ENCODE assay signal across 30 cellular contexts in the genomic region with DNA sequence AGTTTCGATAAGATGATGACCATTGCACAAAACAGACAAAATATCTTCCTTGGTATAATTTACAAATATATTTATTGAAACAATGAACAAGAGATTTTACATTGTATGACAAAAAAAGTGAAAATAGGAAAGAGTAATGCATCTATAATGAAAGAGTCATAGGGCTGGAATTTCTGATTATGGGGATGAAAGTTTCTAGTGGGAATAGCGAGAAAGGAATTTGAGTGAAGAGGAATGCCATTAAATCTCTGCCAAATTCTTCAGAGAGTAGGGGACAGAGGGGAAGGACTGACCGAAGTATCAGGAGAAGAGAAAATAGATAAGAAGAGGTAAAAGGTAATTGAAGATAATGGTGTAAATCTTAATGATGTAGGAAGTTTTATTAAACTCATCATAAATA.
DNase-seq lines count a peak whose midpoint lies in the region; ATAC-seq and TF ChIP-seq lines count a peak whose summit lies in the region.
"Had no signal": no experiment of that assay in that cellular context is flagged by ENCODE, and none has a peak within 500 bp of the region (broad histone marks: within the 10 kb centered on the region; RNA-seq: fewer than 3 reads in every experiment).

No MANE protein-coding gene starts in this region.

- H4K5ac ChIP-seq in mesendoderm (ENCODE audit: low read length): no peak overlapping the region

- no peak for ATAC-seq in HG02571 (IDR thresholded peaks at IDR 0.05; ENCODE audit: unreplicated experiment)
- ATAC-seq: HepG2; left ventricle myocardium superior; natural killer cell treated with Interleukin-12 subunit alpha and Interleukin-12 subunit beta and Interleukin-15 and Interleukin-18, amount 100 ng/mL, for 72 hours; right cardiac atrium; Right ventricle myocardium inferior; stimulated activated naive B cell treated with anti-CD40 and anti-IgM and Interleukin-4, amounts not matched to agents 10 μg/mL and 1 μg/mL and 100 μg/mL, for 72 hours had no signal

- no peak overlapping the region for H4K8ac ChIP-seq in mesendoderm (ENCODE audit: low read depth, low read length)

- DNase-seq in AG10803 (ENCODE audit: low read depth): peak; percentile 58
- peak; percentile 5 for DNase-seq in HT1080 (ENCODE audit: low read depth)
- peak; percentile 47 for DNase-seq in astrocyte of the spinal cord (ENCODE audit: low read depth, low spot score)
- DNase-seq in mesendoderm: peak; percentile 31
- DNase-seq in NCI-H2029 treated with DMSO at 0.1 percent for 48 hours (lab: John Stamatoyannopoulos, UW): no peak
- DNase-seq in A673 (ENCODE audit: low spot score): no peak
- no peak for DNase-seq in lower leg skin (ENCODE audit: low spot score in 2 of 2)
- DNase-seq: ACHN; activated CD4-positive, alpha-beta T cell treated with anti-CD3 and anti-CD28 coated beads, Interleukin-2, amount 50 U/mL, for 4 hours; activated CD4-positive, CD25-positive, alpha-beta regulatory T cell; activated CD8-positive, alpha-beta memory T cell treated with anti-CD3 and anti-CD28 coated beads, Interleukin-2, amount 50 U/mL, for 4 hours; aorta; foreskin melanocyte; GOT3; immature natural killer cell; left ventricle myocardium superior; NCI-H1092; NCI-H2081; right cardiac atrium; stimulated activated CD4-positive, alpha-beta T cell treated with anti-CD3 and anti-CD28 coated beads, Interleukin-4, amount 100 ng/mL, for 24 hours; stimulated activated naive B cell treated with anti-CD40 and anti-IgM and Interleukin-4, amounts not matched to agents 10 μg/mL and 1 μg/mL and 100 μg/mL, for 72 hours; SW 1271; T1000 had no signal

- no peak overlapping the region for H3K4me3 ChIP-seq in AG10803 (ENCODE audit: low read length)
- no peak overlapping the region for H3K4me3 ChIP-seq in astrocyte of the spinal cord (ENCODE audit: low read depth, low read length)
- no peak overlapping the region for H3K4me3 ChIP-seq in mesendoderm (ENCODE audit: low read length)
- H3K4me3 ChIP-seq in A673 (ENCODE audit: low read depth, low read length, poor library complexity, severe bottlenecking): no peak overlapping the region
- no peak overlapping the region for H3K4me3 ChIP-seq in lower leg skin (ENCODE audit: low read depth, poor library complexity, severe bottlenecking)
- H3K4me3 ChIP-seq: hepatocyte, vagina had no signal

- in situ Hi-C loops in astrocyte of the spinal cord (cut with HindIII; ENCODE audit: low sequenced_read_pairs): no loop called here

- no CpG with 5 or more reads among the region's 3 CpGs for WGBS in mesendoderm (ENCODE audit: extremely low coverage, insufficient coverage, low lambda C conversion rate)
- WGBS in lower leg skin, 2 donors: 74 to 76% methylated on average over 3 of the region's 3 CpGs

- H3K4me1 ChIP-seq in mesendoderm (ENCODE audit: control insufficient read depth, low read depth, low read length) (no peaks in the 10 kb centered on the region), A673 (ENCODE audit: insufficient read depth, low read length, poor library complexity, severe bottlenecking) (no peaks in the 10 kb centered on the region)
- H3K4me1 ChIP-seq: parathyroid adenoma, vagina had no signal

- H3K4me2 ChIP-seq in mesendoderm (ENCODE audit: low read length): no peak overlapping the region
- H3K4me2 ChIP-seq: hepatocyte had no signal

- H3K79me2 ChIP-seq in mesendoderm (ENCODE audit: control insufficient read depth, insufficient read depth, low read length): no peaks in the 10 kb centered on the region
- H3K79me2 ChIP-seq: hepatocyte, parathyroid adenoma had no signal

- no peak overlapping the region for H2BK15ac ChIP-seq in mesendoderm (replicated peaks; ENCODE audit: low read depth)

- H3K9ac ChIP-seq in mesendoderm (ENCODE audit: low read length): no peak overlapping the region
- H3K9ac ChIP-seq: parathyroid adenoma had no signal

- no peak overlapping the region for H3K23ac ChIP-seq in mesendoderm (ENCODE audit: low read length)

- H3K27ac ChIP-seq in mesendoderm (ENCODE audit: low read depth, low read length) (no peak overlapping the region), A673 (ENCODE audit: low read depth, low read length, poor library complexity, severe bottlenecking) (no peak overlapping the region)
- H3K27ac ChIP-seq: hepatocyte, parathyroid adenoma, vagina had no signal

- no peak overlapping the region for H2BK120ac ChIP-seq in mesendoderm (ENCODE audit: low read depth, low read length)

- POLR2A ChIA-PET in A673 (lab: Charles Lee; ENCODE audit: low non-redundant PET): no interaction called here

- H3K36me3 ChIP-seq in mesendoderm (ENCODE audit: control insufficient read depth, insufficient read depth, low read length) (no peaks in the 10 kb centered on the region), A673 (ENCODE audit: insufficient read depth, low read length, poor library complexity, severe bottlenecking) (no peaks in the 10 kb centered on the region)
- H3K36me3 ChIP-seq: vagina had no signal

- intact Hi-C loops in A673 (cut with micrococcal nuclease; ENCODE audit: unreplicated experiment): no loop called here
- intact Hi-C loops in lower leg skin (cut with DNase I; ENCODE audit: low total_unique reads): no loop called here

- H2AK5ac ChIP-seq in mesendoderm (ENCODE audit: low read length): no peak overlapping the region

- no peak overlapping the region for H2BK5ac ChIP-seq in mesendoderm (ENCODE audit: low read length)

- BruUV-seq in A673 (replicated peaks; lab: Mats Ljungman, UMichigan): no TSS peak

- TF ChIP-seq POLR2A in lower leg skin (IDR thresholded peaks at IDR 0.05): no peak

- no peak overlapping the region for H3K18ac ChIP-seq in mesendoderm (ENCODE audit: low read length)

- H3K27me3 ChIP-seq in mesendoderm (ENCODE audit: insufficient read depth, low read length, poor library complexity) (no peaks in the 10 kb centered on the region), A673 (replicated peaks; ENCODE audit: insufficient read depth, low read depth, low read length, poor library complexity) (no peaks in the 10 kb centered on the region)
- H3K27me3 ChIP-seq: hepatocyte, vagina had no signal

- no peaks in the 10 kb centered on the region for H3K79me1 ChIP-seq in mesendoderm (ENCODE audit: low read length)

- no peak overlapping the region for H3K4ac ChIP-seq in mesendoderm (ENCODE audit: low read depth, low read length)

- TF ChIP-seq CTCF in AG10803 (conservative IDR thresholded peaks at IDR 0.05; ENCODE audit: low read length) (no peak), astrocyte of the spinal cord (IDR thresholded peaks at IDR 0.05; ENCODE audit: low read depth, low read length) (no peak), A673 (conservative IDR thresholded peaks at IDR 0.05; ENCODE audit: low read depth, low read length) (no peak), lower leg skin (IDR thresholded peaks at IDR 0.05) (no peak)

- CTCF ChIA-PET in A673 (lab: Charles Lee): no interaction called here

- no peaks in the 10 kb centered on the region for H3K9me3 ChIP-seq in A673 (ENCODE audit: low read depth, low read length, poor library complexity, severe bottlenecking)
- H3K9me3 ChIP-seq: vagina had no signal

- H3K56ac ChIP-seq in mesendoderm (ENCODE audit: low read length): no peak overlapping the region

Comparison
In these comparisons a context has a peak if more than half of its experiments do, and no peak if none do; other contexts are left out.
1. DNase-seq: peak in AG10803 (single experiment), HT1080 (single experiment), astrocyte of the spinal cord (single experiment) and mesendoderm (single experiment); none in NCI-H2029 treated with DMSO at 0.1 percent for 48 hours (single experiment), A673 (single experiment) and lower leg skin (0 of 2).